ENCODE assay signal across 5 cellular contexts in the genomic region with DNA sequence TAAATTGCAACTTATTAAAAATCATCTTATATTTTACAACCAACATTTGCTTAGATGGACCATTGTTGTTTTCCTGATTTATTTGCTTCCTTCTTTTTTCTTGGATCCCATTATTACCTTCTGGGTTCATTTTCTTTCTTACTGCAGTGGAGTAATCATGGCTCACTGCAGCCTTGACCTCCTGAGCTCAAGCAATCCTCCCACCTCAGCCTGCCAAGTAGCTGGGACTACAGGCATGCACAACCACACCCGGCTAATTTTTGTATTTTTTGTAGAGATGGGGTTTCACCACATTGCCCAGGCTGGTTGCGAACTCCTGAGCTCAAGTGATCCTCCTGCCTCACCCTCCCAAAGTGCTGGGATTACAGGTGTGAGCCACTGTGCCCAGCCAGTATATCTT.
DNase-seq lines count a peak whose midpoint lies in the region; TF ChIP-seq lines count a peak whose summit lies in the region.
"Not testable (repeated sequence)": the region's sequence is repeated elsewhere in the genome, so short reads cannot be mapped to it uniquely, and the experiment has no call there.

No MANE protein-coding gene starts in this region.

- H3K9me3 Mint-ChIP-seq in chondrocyte (ENCODE audit: low read depth); osteocyte (ENCODE audit: unreplicated experiment): not testable (repeated sequence)

- H3K36me3 Mint-ChIP-seq in chondrocyte (ENCODE audit: low read depth); osteocyte (ENCODE audit: unreplicated experiment): not testable (repeated sequence)

- not testable (repeated sequence) for H3K36me3 ChIP-seq in adipocyte (ENCODE audit: control insufficient read depth, insufficient read depth, low read length, severe bottlenecking); parathyroid adenoma (ENCODE audit: control insufficient read depth, insufficient read depth, low read length)

- not testable (repeated sequence) for H3K4me1 ChIP-seq in adipocyte (ENCODE audit: control insufficient read depth, insufficient read depth, low read length); parathyroid adenoma

- TF ChIP-seq CTCF in VCaP (conservative IDR thresholded peaks at IDR 0.05); chondrocyte (IDR thresholded peaks at IDR 0.05); osteocyte (IDR thresholded peaks at IDR 0.05); parathyroid adenoma (IDR thresholded peaks at IDR 0.05): not testable (repeated sequence)

- not testable (repeated sequence) for H3K4me3 ChIP-seq in adipocyte (ENCODE audit: low read length); parathyroid adenoma (ENCODE audit: low read depth, low read length)

- not testable (repeated sequence) for H2AFZ ChIP-seq in parathyroid adenoma

- not testable (repeated sequence) for H3K79me2 ChIP-seq in parathyroid adenoma

- H3K27me3 Mint-ChIP-seq in chondrocyte (ENCODE audit: low read depth); osteocyte (ENCODE audit: unreplicated experiment): not testable (repeated sequence)

- H3K27ac ChIP-seq in VCaP: peak overlapping the region; percentile 11; the same call in 1 of the 2 replicates
- H3K27ac ChIP-seq in parathyroid adenoma: not testable (repeated sequence)

- peak; percentile 16 for DNase-seq in adipocyte (ENCODE audit: low read depth)
- DNase-seq in chondrocyte (ENCODE audit: low spot score); osteocyte (ENCODE audit: extremely low spot score, unreplicated experiment): not testable (repeated sequence)

- H3K27me3 ChIP-seq in adipocyte (replicated peaks; ENCODE audit: control insufficient read depth, insufficient read depth, low read length); parathyroid adenoma (ENCODE audit: control insufficient read depth, insufficient read depth, low read length): not testable (repeated sequence)

- not testable (repeated sequence) for H3K9ac ChIP-seq in adipocyte (ENCODE audit: low read length); parathyroid adenoma

- H3K4me2 ChIP-seq in parathyroid adenoma (ENCODE audit: low read length): peak overlapping the region; percentile 22

- peak overlapping the region; percentile 57 for H3K27ac Mint-ChIP-seq in chondrocyte (ENCODE audit: unreplicated experiment)
- peak overlapping the region; percentile 57 for H3K27ac Mint-ChIP-seq in osteocyte (ENCODE audit: unreplicated experiment)

- H3K9me3 ChIP-seq in adipocyte (ENCODE audit: control insufficient read depth, low read length); parathyroid adenoma (ENCODE audit: control insufficient read depth, low read length): not testable (repeated sequence)

- H3K4me1 Mint-ChIP-seq in chondrocyte (ENCODE audit: low read depth): peaks cover 27% of the 10 kb centered on the region
- peaks cover 37% of the 10 kb centered on the region for H3K4me1 Mint-ChIP-seq in osteocyte (ENCODE audit: unreplicated experiment)

- H3K4me3 Mint-ChIP-seq in chondrocyte (ENCODE audit: unreplicated experiment); osteocyte (ENCODE audit: unreplicated experiment): not testable (repeated sequence)
